Comparison of ENCODE assay signal across 21 cellular contexts in the genomic region with DNA sequence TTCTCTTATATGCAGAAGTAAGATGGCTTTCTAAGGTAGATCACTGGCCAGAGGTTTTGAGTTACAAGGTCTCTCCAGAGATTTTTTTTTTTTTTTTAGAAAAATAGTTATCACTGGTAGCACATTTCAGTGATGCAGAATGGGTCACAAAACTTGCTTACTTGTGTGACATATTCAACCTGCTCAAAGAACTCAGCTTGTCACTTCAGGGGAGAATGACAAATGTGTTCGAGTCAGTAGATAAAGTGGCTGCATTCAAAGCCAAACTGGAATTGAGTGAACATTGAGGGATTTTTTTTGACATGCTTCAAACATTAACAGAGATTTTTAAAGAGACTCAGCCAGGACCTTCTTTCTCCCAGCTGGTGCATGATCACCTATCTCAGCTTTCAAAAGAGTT. TPM values are rescaled to one million over a fixed set of nuclear protein-coding genes. Genes with fewer than 3 reads are reported as not detected.
DNase-seq lines count a peak whose midpoint lies in the region; ATAC-seq, FAIRE-seq and TF ChIP-seq lines count a peak whose summit lies in the region.
"Had no signal": no experiment of that assay in that cellular context is flagged by ENCODE, and none has a peak within 500 bp of the region (broad histone marks: within the 10 kb centered on the region; RNA-seq: fewer than 3 reads in every experiment).

No MANE protein-coding gene starts in this region.

- H3K9me1 ChIP-seq in K562 (ENCODE audit: control insufficient read depth, insufficient read depth, low read length): no peaks in the 10 kb centered on the region

- TF ChIP-seq EP300 in K562 (IDR thresholded peaks at IDR 0.05; ENCODE audit: low read length): peak; percentile 20; the same call in 1 of the 2 replicates

- peak overlapping the region; percentile 20 for H3K4me3 ChIP-seq in OCI-LY1 (ENCODE audit: low read depth, low read length, poor library complexity, severe bottlenecking)
- no peak overlapping the region for H3K4me3 ChIP-seq in K562
- H3K4me3 ChIP-seq: PC-9 had no signal

- intact Hi-C loops in K562 (cut with micrococcal nuclease): loop anchor here (5.0 kb wide), 1 partner anchor 70 kb away; no protein-coding TSS in a partner anchor

- no TSS peak for BruUV-seq in K562 (replicated peaks; lab: Mats Ljungman, UMichigan)

- no peak overlapping the region for H2BK15ac ChIP-seq in H9 (ENCODE audit: low read depth, low read length)

- H3K4me3 Mint-ChIP-seq in activated T-cell treated with anti-CD3 and anti-CD28 coated beads, Interleukin-2, amount 50 U/mL, for 24 hours: no peak overlapping the region
- H3K4me3 Mint-ChIP-seq in stimulated activated effector memory CD8-positive, alpha-beta T cell treated with anti-CD3 and anti-CD28 coated beads, Interleukin-12 subunit alpha, Interleukin-12 subunit beta, amount 100 ng/mL, for 72 hours: peak overlapping the region; percentile 45
- H3K4me3 Mint-ChIP-seq in H9: no peak overlapping the region

- no peak for FAIRE-seq in K562 (lab: Jason Lieb, UNC)
- FAIRE-seq: A204.1, GM19239 had no signal

- peaks cover 2% of the 10 kb centered on the region for H3K36me3 Mint-ChIP-seq in activated T-cell treated with anti-CD3 and anti-CD28 coated beads, Interleukin-2, amount 50 U/mL, for 24 hours (ENCODE audit: low read depth)
- H3K36me3 Mint-ChIP-seq in stimulated activated effector memory CD8-positive, alpha-beta T cell treated with anti-CD3 and anti-CD28 coated beads, Interleukin-12 subunit alpha, Interleukin-12 subunit beta, amount 100 ng/mL, for 72 hours: peaks cover 34% of the 10 kb centered on the region
- peaks cover 0 to 4% (median 2%) of the 10 kb centered on the region in 3 experiments; a peak in 2 of 7 replicates for H3K36me3 Mint-ChIP-seq in H9 (ENCODE audit: insufficient read depth in 1 of 3, low read depth in 3 of 3)

- no peak overlapping the region for H3K18ac ChIP-seq in H9 (ENCODE audit: insufficient read length, low read depth, low read length)

- no peaks in the 10 kb centered on the region for H3F3A ChIP-seq in OCI-LY1 (ENCODE audit: insufficient read depth, low read length)

- H3K4ac ChIP-seq in H9 (ENCODE audit: low read depth, low read length): no peak overlapping the region

- peak overlapping the region; percentile 59 for H3K27ac ChIP-seq in OCI-LY1 (ENCODE audit: low read depth, low read length, poor library complexity, severe bottlenecking)
- H3K27ac ChIP-seq in K562 (ENCODE audit: extremely low read depth, low read depth, low read length): peak overlapping the region; percentile 58; the same call in 1 of the 3 replicates
- H3K27ac ChIP-seq in H9 (ENCODE audit: insufficient read length, low read depth, low read length): no peak overlapping the region
- H3K27ac ChIP-seq: C4-2B, PC-9 had no signal

- H3K4me2 ChIP-seq in OCI-LY1 (ENCODE audit: low read length) (peak overlapping the region; percentile 52), K562 (ENCODE audit: insufficient read depth, low read length) (peak overlapping the region; percentile 72), H9 (ENCODE audit: insufficient read depth, insufficient read length, low read length) (no peak overlapping the region)
- H3K4me2 ChIP-seq: PC-9 had no signal

- TF ChIP-seq POLR2A in K562 (conservative IDR thresholded peaks at IDR 0.05): no peak

- H2BK20ac ChIP-seq in H9 (ENCODE audit: low read depth, low read length, poor library complexity, severe bottlenecking): no peak overlapping the region

- POLR2A ChIA-PET in K562 (lab: Yijun Ruan, JAX): interaction anchor here (0.6 to 1.7 kb wide), 5 partner anchors 11 to 327 kb away, joined by 3 to 4 read pairs (median 3); no protein-coding TSS in a partner anchor

- H3K4me1 Mint-ChIP-seq in activated T-cell treated with anti-CD3 and anti-CD28 coated beads, Interleukin-2, amount 50 U/mL, for 24 hours (ENCODE audit: low read depth): peaks cover 57% of the 10 kb centered on the region
- peaks cover 42% of the 10 kb centered on the region for H3K4me1 Mint-ChIP-seq in stimulated activated effector memory CD8-positive, alpha-beta T cell treated with anti-CD3 and anti-CD28 coated beads, Interleukin-12 subunit alpha, Interleukin-12 subunit beta, amount 100 ng/mL, for 72 hours
- H3K4me1 Mint-ChIP-seq in H9: peaks cover 0 to 8% of the 10 kb centered on the region in 2 experiments; a peak in 1 of 4 replicates

- H3K9me3 Mint-ChIP-seq in activated T-cell treated with anti-CD3 and anti-CD28 coated beads, Interleukin-2, amount 50 U/mL, for 24 hours: peaks cover 7% of the 10 kb centered on the region
- H3K9me3 Mint-ChIP-seq in stimulated activated effector memory CD8-positive, alpha-beta T cell treated with anti-CD3 and anti-CD28 coated beads, Interleukin-12 subunit alpha, Interleukin-12 subunit beta, amount 100 ng/mL, for 72 hours: no peaks in the 10 kb centered on the region
- H3K9me3 Mint-ChIP-seq in H9: peaks cover 0 to 3% of the 10 kb centered on the region in 2 experiments; a peak in 1 of 5 replicates

- no peak for DNase-seq in activated T-cell treated with anti-CD3 and anti-CD28 coated beads, Interleukin-2, amount 50 U/mL, for 24 hours
- DNase-seq in activated T-cell treated with anti-CD3 and anti-CD28 coated beads, Interleukin-2, amount 50 U/mL, for 48 hours: no peak
- DNase-seq in K562 (ENCODE audit: extremely low read depth in 1 of 4, low spot score in 3 of 4) (peak in 2 of 4 experiments; percentile 44 to 79), H9 (no peak), GM13977 (ENCODE audit: low spot score) (no peak)
- DNase-seq in stimulated activated effector memory CD8-positive, alpha-beta T cell treated with anti-CD3 and anti-CD28 coated beads, Interleukin-12 subunit alpha, Interleukin-12 subunit beta, amount 100 ng/mL, for 72 hours (ENCODE audit: low spot score in 2 of 2): no peak
- DNase-seq: Calu3; KG1; NCI-H1105; NCI-H1694 treated with DMSO at 0.1 percent for 48 hours; NCI-H345; NCI-H69; NK-92 treated with Interleukin-12 subunit alpha and Interleukin-12 subunit beta, amount 100 ng/mL, for 24 hours; PC-9 had no signal

- H3K27me3 Mint-ChIP-seq in activated T-cell treated with anti-CD3 and anti-CD28 coated beads, Interleukin-2, amount 50 U/mL, for 24 hours: no peaks in the 10 kb centered on the region
- no peaks in the 10 kb centered on the region for H3K27me3 Mint-ChIP-seq in H9 (ENCODE audit: low read depth)

- H3K23me2 ChIP-seq in H9 (ENCODE audit: insufficient read length, low read depth, low read length, poor library complexity, severe bottlenecking): no peaks in the 10 kb centered on the region

- H3K9me3 ChIP-seq in OCI-LY1 (ENCODE audit: low read length) (no peaks in the 10 kb centered on the region), K562 (replicated peaks; ENCODE audit: control insufficient read depth, insufficient read depth, low read depth, low read length) (no peaks in the 10 kb centered on the region), H9 (ENCODE audit: control insufficient read depth, low read depth, low read length) (no peaks in the 10 kb centered on the region)

- ATAC-seq in K562 (peak; percentile 51), HG03460 (IDR thresholded peaks at IDR 0.05; ENCODE audit: unreplicated experiment) (no peak)
- ATAC-seq in stimulated activated effector memory CD8-positive, alpha-beta T cell treated with anti-CD3 and anti-CD28 coated beads, Interleukin-12 subunit alpha, Interleukin-12 subunit beta, amount 100 ng/mL, for 72 hours: peak; percentile 33
- ATAC-seq: HCT116, Right ventricle myocardium inferior had no signal

- H3K79me2 ChIP-seq in OCI-LY1 (ENCODE audit: insufficient read depth, low read length): peaks cover 31% of the 10 kb centered on the region
- H3K79me2 ChIP-seq in K562 (ENCODE audit: control insufficient read depth, insufficient read depth, low read length): peaks cover 90% of the 10 kb centered on the region
- H3K79me2 ChIP-seq in H9 (ENCODE audit: insufficient read depth, low read length): no peaks in the 10 kb centered on the region

- peak overlapping the region; percentile 17 for H3K27ac Mint-ChIP-seq in activated T-cell treated with anti-CD3 and anti-CD28 coated beads, Interleukin-2, amount 50 U/mL, for 24 hours
- peak overlapping the region; percentile 96 for H3K27ac Mint-ChIP-seq in stimulated activated effector memory CD8-positive, alpha-beta T cell treated with anti-CD3 and anti-CD28 coated beads, Interleukin-12 subunit alpha, Interleukin-12 subunit beta, amount 100 ng/mL, for 72 hours
- no peak overlapping the region for H3K27ac Mint-ChIP-seq in H9

- TF ChIP-seq RAD21 in K562 (CRISPR knock-in tag; conservative IDR thresholded peaks at IDR 0.05 in 1 of 2, IDR thresholded peaks at IDR 0.05 in 1 of 2): no peak

- no peaks in the 10 kb centered on the region for H3K9me2 ChIP-seq in OCI-LY1 (ENCODE audit: low read depth, low read length)

- H2AFZ ChIP-seq in OCI-LY1 (ENCODE audit: low read length) (no peak overlapping the region), K562 (ENCODE audit: low read depth, low read length) (no peak overlapping the region), H9 (ENCODE audit: low read length) (no peak overlapping the region)
- H2AFZ ChIP-seq: PC-9 had no signal

- in situ Hi-C loops in K562 (cut with MboI): no loop called here
- in situ Hi-C loops in GM13977 (cut with MboI; ENCODE audit: low pct_unique_long_range_greater_than_20kb, low sequenced_read_pairs, unreplicated experiment): no loop called here

- no peak overlapping the region for H2BK120ac ChIP-seq in H9 (ENCODE audit: low read depth, low read length, poor library complexity, severe bottlenecking)

- H2BK12ac ChIP-seq in H9 (ENCODE audit: insufficient read length, low read depth, low read length): no peak overlapping the region

- H3K23ac ChIP-seq in H9 (ENCODE audit: insufficient read length, low read depth, low read length): no peak overlapping the region

- H3K36me3 ChIP-seq in OCI-LY1 (ENCODE audit: insufficient read depth, low read length) (no peaks in the 10 kb centered on the region), K562 (ENCODE audit: control insufficient read depth, insufficient read depth, low read length) (peaks cover 10% of the 10 kb centered on the region; the same call in 2 of the 3 replicates)

- H3K27me3 ChIP-seq in OCI-LY1 (ENCODE audit: insufficient read depth, low read length) (no peaks in the 10 kb centered on the region), K562 (ENCODE audit: control insufficient read depth in 2 of 2, insufficient read depth in 2 of 2, low read length in 2 of 2) (no peaks in the 10 kb centered on the region), H9 (ENCODE audit: insufficient read depth, low read length) (no peaks in the 10 kb centered on the region)

- H3K4me1 ChIP-seq in OCI-LY1 (ENCODE audit: insufficient read depth, low read length, severe bottlenecking) (peaks cover 73% of the 10 kb centered on the region), K562 (replicated peaks in 1 of 2; ENCODE audit: control insufficient read depth in 2 of 2, insufficient read depth in 2 of 2, low read length in 2 of 2) (peaks cover 4 to 46% of the 10 kb centered on the region in 2 experiments; a peak in 4 of 5 replicates), H9 (ENCODE audit: insufficient read depth, low read length) (no peaks in the 10 kb centered on the region)

- H3K79me1 ChIP-seq in H9 (ENCODE audit: insufficient read depth, low read depth, low read length, poor library complexity, severe bottlenecking): no peaks in the 10 kb centered on the region

- H2BK5ac ChIP-seq in H9 (ENCODE audit: insufficient read length, low read length): no peak overlapping the region

- H3K9ac ChIP-seq in OCI-LY1 (ENCODE audit: low read length): no peak overlapping the region; the same call in 1 of the 2 replicates
- H3K9ac ChIP-seq in K562 (ENCODE audit: insufficient read depth in 1 of 2, low read depth in 2 of 2, low read length in 2 of 2): 0 out of 4 replicates have a peak overlapping the region, but pooled peaks of 1 of the 2 experiments have one; percentile 5
- no peak overlapping the region for H3K9ac ChIP-seq in H9 (ENCODE audit: extremely low read depth, insufficient read length, low read length)

- WGBS in K562 (ENCODE audit: insufficient coverage, low coverage, missing lambda C conversion rate): 0% methylated on average over 1 of the region's 1 CpG
- no CpG with 5 or more reads among the region's 1 CpG for WGBS in H9 (ENCODE audit: extremely low coverage, insufficient read length, low lambda C conversion rate)

- H4K8ac ChIP-seq in H9 (replicated peaks; ENCODE audit: insufficient read length, low read depth, low read length): no peak overlapping the region

- CTCF ChIA-PET in K562 (lab: Yijun Ruan, JAX; ENCODE audit: low intra/inter-chr PET ratio): no interaction called here

- no peak overlapping the region for H4K91ac ChIP-seq in H9 (ENCODE audit: insufficient read length, low read depth, low read length)

- no peak overlapping the region for H3K56ac ChIP-seq in H9 (ENCODE audit: insufficient read length, low read depth, low read length)

- no peak overlapping the region for H4K5ac ChIP-seq in H9 (ENCODE audit: insufficient read length, low read depth, low read length)

- no peak for TF ChIP-seq CTCF in OCI-LY1 (IDR thresholded peaks at IDR 0.05; ENCODE audit: low read length)
- TF ChIP-seq CTCF in K562 (IDR thresholded peaks at IDR 0.05 in 2 of 3, conservative IDR thresholded peaks at IDR 0.05 in 1 of 3; ENCODE audit: insufficient read depth in 2 of 3, low read depth in 1 of 3, low read length in 3 of 3): no peak
- TF ChIP-seq CTCF in H9 (conservative IDR thresholded peaks at IDR 0.05): no peak
- no peak for TF ChIP-seq CTCF in GM13977 (IDR thresholded peaks at IDR 0.05; ENCODE audit: extremely low read depth, insufficient read depth, missing control alignments)

- H4K20me1 ChIP-seq in OCI-LY1 (ENCODE audit: insufficient read depth, low read length): no peaks in the 10 kb centered on the region
- peaks cover 13% of the 10 kb centered on the region for H4K20me1 ChIP-seq in K562 (replicated peaks; ENCODE audit: control insufficient read depth, insufficient read depth, low read length)
- no peaks in the 10 kb centered on the region for H4K20me1 ChIP-seq in H9 (ENCODE audit: control insufficient read depth, insufficient read depth, insufficient read length)

- H3K14ac ChIP-seq in H9 (ENCODE audit: insufficient read depth, low read length): no peak overlapping the region

- no peak overlapping the region for H2AK5ac ChIP-seq in H9 (ENCODE audit: insufficient read length, low read length)

- no peak overlapping the region for H3T11ph ChIP-seq in H9 (ENCODE audit: low read length)

RNA-seq across cellular contexts. Expression of gene PHTF2, which starts 33.4 kb away (rescaled TPM):
- 69.6 and 163 TPM in 2 replicates for total RNA-seq in K562 (2011; cell fraction: chromatin; rRNA removed; ENCODE audit: low replicate concordance)
- total RNA-seq in K562 (2011; cell fraction: nucleolus; rRNA removed): 33.0 and 51.2 TPM in 2 replicates
- 77.8 and 100 TPM in 2 replicates for total RNA-seq in K562 (2011; cell fraction: nucleoplasm; rRNA removed)
- 18.3 and 21.8 TPM in 2 replicates for total RNA-seq in K562 (2014; rRNA removed)
- 31.3 and 38.8 TPM in 2 replicates for total RNA-seq in K562 (2014; rRNA removed; fragmentation: Illumina TruSeq; extraction: Trizol)
- 24.1 and 25.4 TPM in 2 replicates for total RNA-seq in K562 (2015; rRNA removed; fragmentation: Illumina TruSeq; extraction: Trizol)
- total RNA-seq in K562 (2021): 23.2 and 27.1 TPM in 2 replicates
- 30.6 and 43.6 TPM in 2 replicates for polyA plus RNA-seq in K562 (2011; rRNA removed)
- 5.5 and 12.7 TPM in 2 replicates for polyA plus RNA-seq in K562 (2011; cell fraction: cytosol; rRNA removed)
- polyA plus RNA-seq in K562 (2011; cell fraction: nucleus; rRNA removed): 24.1 and 28.1 TPM in 2 replicates
- polyA plus RNA-seq in K562 (2012): 14.4 and 18.4 TPM in 2 replicates
- polyA plus RNA-seq in K562 (2014; fragmentation: Illumina TruSeq; extraction: Trizol): 26.1 and 28.8 TPM in 2 replicates
- polyA plus RNA-seq in K562 (2014; fragmentation: Nextera tagmentation; extraction: Ambion mirVana): 10 to 100 TPM; 17.9 to 18.2 TPM
- polyA plus RNA-seq in K562 (2014; rRNA removed): 22.5 and 29.4 TPM in 2 replicates
- 44.6 and 45.0 TPM in 2 replicates for polyA minus RNA-seq in K562 (2011; rRNA and poly(A)+ RNA removed)
- 7.9 and 17.2 TPM in 2 replicates for polyA minus RNA-seq in K562 (2011; cell fraction: cytosol; rRNA and poly(A)+ RNA removed)
- polyA minus RNA-seq in K562 (2011; cell fraction: nucleus; rRNA and poly(A)+ RNA removed): 29.2 and 40.9 TPM in 2 replicates
- 16.2 and 17.0 TPM in 2 replicates for total RNA-seq in H9 (2021)

RNA-seq across cellular contexts. Expression of gene TMEM60, which starts 33.7 kb away (rescaled TPM):
- total RNA-seq in K562 (2011; cell fraction: chromatin; rRNA removed; ENCODE audit: low replicate concordance): 16.0 and 31.5 TPM in 2 replicates
- total RNA-seq in K562 (2011; cell fraction: nucleolus; rRNA removed): 15.5 and 21.3 TPM in 2 replicates
- 31.2 and 35.3 TPM in 2 replicates for total RNA-seq in K562 (2011; cell fraction: nucleoplasm; rRNA removed)
- total RNA-seq in K562 (2014; rRNA removed): 12.5 TPM in 2 replicates
- total RNA-seq in K562 (2014; rRNA removed; fragmentation: Illumina TruSeq; extraction: Trizol): 38.4 and 48.7 TPM in 2 replicates
- 30.1 and 38.4 TPM in 2 replicates for total RNA-seq in K562 (2015; rRNA removed; fragmentation: Illumina TruSeq; extraction: Trizol)
- total RNA-seq in K562 (2021): 23.6 and 24.3 TPM in 2 replicates
- polyA plus RNA-seq in K562 (2011; rRNA removed): 45.5 and 66.0 TPM in 2 replicates
- polyA plus RNA-seq in K562 (2011; cell fraction: cytosol; rRNA removed): 15.7 and 31.1 TPM in 2 replicates
- 13.0 and 18.3 TPM in 2 replicates for polyA plus RNA-seq in K562 (2011; cell fraction: nucleus; rRNA removed)
- polyA plus RNA-seq in K562 (2012): 41.1 and 47.8 TPM in 2 replicates
- 28.3 and 31.1 TPM in 2 replicates for polyA plus RNA-seq in K562 (2014; fragmentation: Illumina TruSeq; extraction: Trizol)
- 100 to 1,000 TPM; 136 to 140 TPM for polyA plus RNA-seq in K562 (2014; fragmentation: Nextera tagmentation; extraction: Ambion mirVana)
- 36.9 and 42.7 TPM in 2 replicates for polyA plus RNA-seq in K562 (2014; rRNA removed)
- 23.5 and 25.1 TPM in 2 replicates for polyA minus RNA-seq in K562 (2011; rRNA and poly(A)+ RNA removed)
- polyA minus RNA-seq in K562 (2011; cell fraction: cytosol; rRNA and poly(A)+ RNA removed): 9.4 and 9.8 TPM in 2 replicates
- 4.8 and 8.3 TPM in 2 replicates for polyA minus RNA-seq in K562 (2011; cell fraction: nucleus; rRNA and poly(A)+ RNA removed)
- total RNA-seq in H9 (2021): 14.3 and 14.4 TPM in 2 replicates

Comparison
In these comparisons a context has a peak if more than half of its experiments do, and no peak if none do; other contexts are left out.
1. H3K27ac Mint-ChIP-seq: peak in activated T-cell treated with anti-CD3 and anti-CD28 coated beads, Interleukin-2, amount 50 U/mL, for 24 hours (single experiment) and stimulated activated effector memory CD8-positive, alpha-beta T cell treated with anti-CD3 and anti-CD28 coated beads, Interleukin-12 subunit alpha, Interleukin-12 subunit beta, amount 100 ng/mL, for 72 hours (single experiment); none in H9 (0 of 3).